12 cellular contexts compared by ENCODE assay signal in genomic region chr12:112664569-112664968, GRCh38.
A peak's percentile ranks its signal among the peaks of the same experiment; 100 is the strongest.
DNase-seq lines count a peak whose midpoint lies in the region; ATAC-seq lines count a peak whose summit lies in the region.
"Had no signal": no experiment of that assay in that cellular context is flagged by ENCODE, and none has a peak within 500 bp of the region (broad histone marks: within the 10 kb centered on the region; RNA-seq: fewer than 3 reads in every experiment).

No MANE protein-coding gene starts in this region.

- DNase-seq in DMS 273 (lab: John Stamatoyannopoulos, UW; ENCODE audit: unreplicated experiment) (peak; percentile 3), DMS 273 treated with DMSO at 0.1 percent for 48 hours (lab: John Stamatoyannopoulos, UW) (no peak), HT-29 (ENCODE audit: low spot score) (peak; percentile 5), UCSD-AML1 (lab: John Stamatoyannopoulos, UW; ENCODE audit: unreplicated experiment) (peak; percentile 43), iPS-NIHi7 (ENCODE audit: extremely low spot score) (peak; percentile 86), MV-4-11 (lab: John Stamatoyannopoulos, UW) (no peak)
- DNase-seq: foreskin melanocyte, NCI-H1105 treated with DMSO at 0.1 percent for 48 hours, psoas muscle, T-helper 9 cell had no signal

- no peak for ATAC-seq in GM18517 (IDR thresholded peaks at IDR 0.05; ENCODE audit: unreplicated experiment)
- no peak for ATAC-seq in HG03469 (IDR thresholded peaks at IDR 0.05; ENCODE audit: unreplicated experiment)
- ATAC-seq: psoas muscle had no signal

Comparison
In these comparisons a context has a peak if more than half of its experiments do, and no peak if none do; other contexts are left out.
1. DNase-seq: peak in DMS 273 (single experiment), HT-29 (single experiment), UCSD-AML1 (single experiment) and iPS-NIHi7 (single experiment); none in DMS 273 treated with DMSO at 0.1 percent for 48 hours (single experiment) and MV-4-11 (single experiment).